Comparison of ENCODE assay signal across 2 cellular contexts in genomic region chr12:7433276-7433822, GRCh38.
A peak's percentile ranks its signal among the peaks of the same experiment; 100 is the strongest.
TF ChIP-seq lines count a peak whose summit lies in the region.

No MANE protein-coding gene starts in this region.

TF ChIP-seq in A549, 52 proteins besides CTCF, POLR2A, EP300 and RAD21 (continued from another document):
- TF ChIP-seq, protein P1, sequence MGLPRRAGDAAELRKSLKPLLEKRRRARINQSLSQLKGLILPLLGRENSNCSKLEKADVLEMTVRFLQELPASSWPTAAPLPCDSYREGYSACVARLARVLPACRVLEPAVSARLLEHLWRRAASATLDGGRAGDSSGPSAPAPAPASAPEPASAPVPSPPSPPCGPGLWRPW (IDR thresholded peaks at IDR 0.05) = no peak
- TF ChIP-seq FOXS1 (CRISPR knock-in tag; IDR thresholded peaks at IDR 0.05) (peak; percentile 87; the same call in 1 of the 2 replicates), REST (IDR thresholded peaks at IDR 0.05) (no peak), JUNB (IDR thresholded peaks at IDR 0.05) (peak; percentile 38; the same call in 1 of the 2 replicates), HOXB13 (CRISPR knock-in tag; IDR thresholded peaks at IDR 0.05; ENCODE audit: low read depth) (no peak), FOSL2 (IDR thresholded peaks at IDR 0.05) (peak; percentile 69), FOSL2 (CRISPR knock-in tag; IDR thresholded peaks at IDR 0.05) (peak; percentile 94), GATA3 (IDR thresholded peaks at IDR 0.05; ENCODE audit: borderline replicate concordance) (no peak; the same call in 1 of the 2 replicates), CBX8 (IDR thresholded peaks at IDR 0.05) (no peak), PHF8 (IDR thresholded peaks at IDR 0.05; ENCODE audit: borderline replicate concordance, low read depth) (no peak)

TF ChIP-seq in HCT116, 20 proteins besides CTCF, POLR2A, EP300 and RAD21:
- TF ChIP-seq REST (IDR thresholded peaks at IDR 0.05; ENCODE audit: low read depth) (no peak), YY1 (IDR thresholded peaks at IDR 0.05; ENCODE audit: extremely low read depth, insufficient replicate concordance, low read depth, low read length) (peak; percentile 55), ELF1 (IDR thresholded peaks at IDR 0.05; ENCODE audit: borderline replicate concordance, low read depth) (no peak), EZH2 (IDR thresholded peaks at IDR 0.05) (no peak), EZH2phosphoT487 (IDR thresholded peaks at IDR 0.05; ENCODE audit: borderline replicate concordance) (no peak), ZBTB33 (IDR thresholded peaks at IDR 0.05; ENCODE audit: extremely low read depth, insufficient replicate concordance, low read length) (no peak), SP1 (IDR thresholded peaks at IDR 0.05; ENCODE audit: low read depth) (no peak), SRF (IDR thresholded peaks at IDR 0.05; ENCODE audit: low read depth) (peak; percentile 54), POLR2AphosphoS5 (IDR thresholded peaks at IDR 0.05; ENCODE audit: low read depth, low read length) (no peak), TCF7L2 (IDR thresholded peaks at IDR 0.05; ENCODE audit: borderline replicate concordance, extremely low read depth, insufficient read depth, insufficient read length) (no peak), SIN3A (IDR thresholded peaks at IDR 0.05; ENCODE audit: low read depth) (no peak), EGR1 (IDR thresholded peaks at IDR 0.05; ENCODE audit: low read depth) (no peak), ZNF274 (IDR thresholded peaks at IDR 0.05; ENCODE audit: low read depth, low read length) (no peak), CEBPB (IDR thresholded peaks at IDR 0.05; ENCODE audit: low read depth) (no peak), FOSL1 (IDR thresholded peaks at IDR 0.05; ENCODE audit: low read depth) (peak; percentile 71), JUND (IDR thresholded peaks at IDR 0.05) (peak; percentile 56), CBX3 (IDR thresholded peaks at IDR 0.05; ENCODE audit: low read depth) (peak; percentile 60; the same call in 1 of the 2 replicates)
- TF ChIP-seq, protein P2, sequence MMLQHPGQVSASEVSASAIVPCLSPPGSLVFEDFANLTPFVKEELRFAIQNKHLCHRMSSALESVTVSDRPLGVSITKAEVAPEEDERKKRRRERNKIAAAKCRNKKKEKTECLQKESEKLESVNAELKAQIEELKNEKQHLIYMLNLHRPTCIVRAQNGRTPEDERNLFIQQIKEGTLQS (IDR thresholded peaks at IDR 0.05) = no peak
- TF ChIP-seq, protein P3, sequence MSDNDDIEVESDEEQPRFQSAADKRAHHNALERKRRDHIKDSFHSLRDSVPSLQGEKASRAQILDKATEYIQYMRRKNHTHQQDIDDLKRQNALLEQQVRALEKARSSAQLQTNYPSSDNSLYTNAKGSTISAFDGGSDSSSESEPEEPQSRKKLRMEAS (IDR thresholded peaks at IDR 0.05) = no peak
TF ChIP-seq in HCT116: peak in this region for 5.
